Comparison of ENCODE assay signal across 8 cellular contexts in genomic region chr2:175414872-175415487, GRCh38.
DNase-seq lines count a peak whose midpoint lies in the region; ATAC-seq and TF ChIP-seq lines count a peak whose summit lies in the region.

No MANE protein-coding gene starts in this region.

- no peak overlapping the region for H3K27ac Mint-ChIP-seq in endodermal cell

- H3K27ac ChIP-seq in PC-3 (ENCODE audit: low read length) (no peak overlapping the region), endodermal cell (ENCODE audit: low read depth, low read length) (no peak overlapping the region), mesenchymal stem cell (ENCODE audit: low read length, poor library complexity, severe bottlenecking) (no peak overlapping the region)

- no peak overlapping the region for H4K8ac ChIP-seq in mesenchymal stem cell (ENCODE audit: low read length)

- CTCF ChIA-PET in PC-3 (lab: Charles Lee) = no interaction called here

- peak; percentile 82 for TF ChIP-seq CTCF in PC-3 (conservative IDR thresholded peaks at IDR 0.05; ENCODE audit: low read depth, low read length)
- TF ChIP-seq CTCF in endodermal cell (conservative IDR thresholded peaks at IDR 0.05) = peak; percentile 84

- peak; percentile 92 for ATAC-seq in PC-3
- no peak for ATAC-seq in activated CD4-positive, CD25-positive, alpha-beta regulatory T cell treated with anti-CD3 and anti-CD28 coated beads, Interleukin-2, amount 50 U/mL, for 24 hours

- DNase-seq in NCI-H2081 (lab: John Stamatoyannopoulos, UW) (peak; percentile 36 to 63), NCI-H2081 treated with DMSO at 0.1 percent for 48 hours (lab: John Stamatoyannopoulos, UW) (no peak), HPDE6-E6E7 (ENCODE audit: extremely low spot score) (peak; percentile 48), PC-3 (peak; percentile 72), endodermal cell (peak; percentile 90), mesenchymal stem cell (peak; percentile 69)
- no peak for DNase-seq in activated CD8-positive, alpha-beta memory T cell treated with anti-CD3 and anti-CD28 coated beads, Interleukin-2, amount 50 U/mL, for 4 hours

- no peaks in the 10 kb centered on the region for H3K79me2 ChIP-seq in PC-3 (ENCODE audit: low read length)

- H3K18ac ChIP-seq in mesenchymal stem cell (ENCODE audit: low read depth in 1 of 2, low read length in 2 of 2) = no peak overlapping the region

- H2BK15ac ChIP-seq in mesenchymal stem cell (ENCODE audit: low read depth, poor library complexity, severe bottlenecking) = no peak overlapping the region

- no TSS peak for BruUV-seq in PC-3 (replicated peaks; lab: Mats Ljungman, UMichigan)

- no peaks in the 10 kb centered on the region for H3K79me1 ChIP-seq in mesenchymal stem cell (replicated peaks; ENCODE audit: low read length, poor library complexity, severe bottlenecking)

- peaks cover 7% of the 10 kb centered on the region; the same call in 1 of the 2 replicates for H3K27me3 ChIP-seq in PC-3 (ENCODE audit: low read length)
- H3K27me3 ChIP-seq in endodermal cell (ENCODE audit: control insufficient read depth, insufficient read depth, low read length, poor library complexity, severe bottlenecking) = no peaks in the 10 kb centered on the region
- H3K27me3 ChIP-seq in mesenchymal stem cell (ENCODE audit: control insufficient read depth in 1 of 2, insufficient read depth in 1 of 2, low read length in 2 of 2) = no peaks in the 10 kb centered on the region

- no peaks in the 10 kb centered on the region for H3K4me1 ChIP-seq in PC-3 (ENCODE audit: insufficient read depth, low read length)
- peaks cover 7% of the 10 kb centered on the region for H3K4me1 ChIP-seq in endodermal cell (ENCODE audit: control insufficient read depth, insufficient read depth, low read length)
- no peaks in the 10 kb centered on the region for H3K4me1 ChIP-seq in mesenchymal stem cell (ENCODE audit: control insufficient read depth, insufficient read depth, low read depth, low read length)

- intact Hi-C loops in PC-3 (cut with micrococcal nuclease) = loop anchor here (1.0 kb wide), 1 partner anchor 682 kb away; no protein-coding TSS in a partner anchor

- POLR2A ChIA-PET in PC-3 (lab: Charles Lee; ENCODE audit: unreplicated experiment) = no interaction called here

- H3K36me3 ChIP-seq in PC-3 (ENCODE audit: low read depth, low read length) (no peaks in the 10 kb centered on the region), endodermal cell (ENCODE audit: control insufficient read depth, insufficient read depth, low read length) (no peaks in the 10 kb centered on the region), mesenchymal stem cell (ENCODE audit: control insufficient read depth in 1 of 2, insufficient read depth in 2 of 2, low read depth in 1 of 2, low read length in 2 of 2) (no peaks in the 10 kb centered on the region)

- H3K4me1 Mint-ChIP-seq in endodermal cell = peaks cover 16% of the 10 kb centered on the region

- 35 to 50% methylated on average over 2 to 3 of the region's 3 CpGs for WGBS in endodermal cell (ENCODE audit: insufficient coverage in 1 of 2, insufficient read length in 1 of 2), 2 experiments
- 53% methylated on average over 2 of the region's 3 CpGs for WGBS in mesenchymal stem cell

- H3F3A ChIP-seq in PC-3 (ENCODE audit: low read length, unreplicated experiment) = no peaks in the 10 kb centered on the region

- no peaks in the 10 kb centered on the region for H3K9me3 Mint-ChIP-seq in endodermal cell

- H3K4ac ChIP-seq in mesenchymal stem cell (ENCODE audit: low read depth in 1 of 2, low read length in 2 of 2) = no peak overlapping the region

- no peaks in the 10 kb centered on the region for H3K9me3 ChIP-seq in PC-3 (ENCODE audit: low read length)
- no peaks in the 10 kb centered on the region for H3K9me3 ChIP-seq in endodermal cell (ENCODE audit: control insufficient read depth, low read length)
- H3K9me3 ChIP-seq in mesenchymal stem cell (ENCODE audit: control insufficient read depth, low read length) = no peaks in the 10 kb centered on the region

- H3K14ac ChIP-seq in mesenchymal stem cell (ENCODE audit: low read length in 2 of 2) = no peak overlapping the region

- no peak overlapping the region for H2BK12ac ChIP-seq in mesenchymal stem cell (ENCODE audit: low read length in 2 of 2)

- H2BK5ac ChIP-seq in mesenchymal stem cell (ENCODE audit: low read depth, low read length, poor library complexity, severe bottlenecking) = no peak overlapping the region

- no peaks in the 10 kb centered on the region for H3K9me2 ChIP-seq in PC-3 (replicated peaks; ENCODE audit: low read length)

- no peak overlapping the region for H2AFZ ChIP-seq in PC-3 (ENCODE audit: low read length)
- no peak overlapping the region for H2AFZ ChIP-seq in mesenchymal stem cell (ENCODE audit: low read depth, low read length)

- H3K4me3 ChIP-seq in PC-3 (ENCODE audit: low read length) = no peak overlapping the region
- H3K4me3 ChIP-seq in endodermal cell (ENCODE audit: low read length) = no peak overlapping the region
- H3K4me3 ChIP-seq in mesenchymal stem cell (ENCODE audit: insufficient read depth in 1 of 2, low read depth in 1 of 2, low read length in 2 of 2) = peak overlapping the region in 1 of 2 experiments; percentile 60

- no peaks in the 10 kb centered on the region for H4K20me1 ChIP-seq in PC-3 (ENCODE audit: low read length)

- no peak overlapping the region for H4K91ac ChIP-seq in mesenchymal stem cell (ENCODE audit: low read length)

- H3K9ac ChIP-seq in PC-3 (ENCODE audit: low read length) (no peak overlapping the region), endodermal cell (ENCODE audit: extremely low read depth, low read length, poor library complexity, severe bottlenecking) (no peak overlapping the region), mesenchymal stem cell (ENCODE audit: low read length) (peak overlapping the region; percentile 71)

- H3K36me3 Mint-ChIP-seq in endodermal cell (ENCODE audit: low read depth) = no peaks in the 10 kb centered on the region

- H3K27me3 Mint-ChIP-seq in endodermal cell (ENCODE audit: insufficient read depth) = peaks cover 2% of the 10 kb centered on the region

- no peak overlapping the region for H3K23ac ChIP-seq in mesenchymal stem cell (ENCODE audit: low read length in 2 of 2)

- H3K4me2 ChIP-seq in PC-3 (ENCODE audit: low read length) (no peak overlapping the region), mesenchymal stem cell (ENCODE audit: low read length, poor library complexity, severe bottlenecking) (no peak overlapping the region)

- H3K4me3 Mint-ChIP-seq in endodermal cell = no peak overlapping the region

- no peak overlapping the region for H2BK120ac ChIP-seq in mesenchymal stem cell (ENCODE audit: low read depth, low read length)

- H2AK5ac ChIP-seq in mesenchymal stem cell (ENCODE audit: low read length, severe bottlenecking) = no peak overlapping the region

Comparison
In these comparisons a context has a peak if more than half of its experiments do, and no peak if none do; other contexts are left out.
1. DNase-seq: peak in NCI-H2081 (2 of 2), HPDE6-E6E7 (single experiment), PC-3 (single experiment), endodermal cell (single experiment) and mesenchymal stem cell (single experiment); none in NCI-H2081 treated with DMSO at 0.1 percent for 48 hours (single experiment) and activated CD8-positive, alpha-beta memory T cell treated with anti-CD3 and anti-CD28 coated beads, Interleukin-2, amount 50 U/mL, for 4 hours (single experiment).